Comparison of ENCODE assay signal across 20 cellular contexts in genomic region chr7:133248901-133249300, GRCh38. TPM values are rescaled to one million over a fixed set of nuclear protein-coding genes. Genes with fewer than 3 reads are reported as not detected.
DNase-seq lines count a peak whose midpoint lies in the region; ATAC-seq lines count a peak whose summit lies in the region.
"Had no signal": no experiment of that assay in that cellular context is flagged by ENCODE, and none has a peak within 500 bp of the region (broad histone marks: within the 10 kb centered on the region; RNA-seq: fewer than 3 reads in every experiment).

No MANE protein-coding gene starts in this region.

- peaks cover 1% of the 10 kb centered on the region for H3K27me3 Mint-ChIP-seq in activated naive CD4-positive, alpha-beta T cell treated with anti-CD3 and anti-CD28 coated beads, Interleukin-2, amount 50 U/mL, for 24 hours
- H3K27me3 Mint-ChIP-seq: CD4-positive, alpha-beta memory T cell had no signal

- peaks cover 5% of the 10 kb centered on the region for H3K9me3 Mint-ChIP-seq in activated naive CD4-positive, alpha-beta T cell treated with anti-CD3 and anti-CD28 coated beads, Interleukin-2, amount 50 U/mL, for 24 hours
- H3K9me3 Mint-ChIP-seq in activated naive CD4-positive, alpha-beta T cell treated with anti-CD3 and anti-CD28 coated beads, Interleukin-2, amount 50 U/mL, for 72 hours = no peaks in the 10 kb centered on the region
- H3K9me3 Mint-ChIP-seq: CD4-positive, CD25-positive, alpha-beta regulatory T cell; CD8-positive, alpha-beta memory T cell had no signal

- H3K27ac Mint-ChIP-seq in activated naive CD4-positive, alpha-beta T cell treated with anti-CD3 and anti-CD28 coated beads, Interleukin-2, amount 50 U/mL, for 24 hours = peak overlapping the region; percentile 59
- no peak overlapping the region for H3K27ac Mint-ChIP-seq in activated naive CD4-positive, alpha-beta T cell treated with anti-CD3 and anti-CD28 coated beads, Interleukin-2, amount 50 U/mL, for 72 hours
- H3K27ac Mint-ChIP-seq: CD14-positive monocyte; CD4-positive, CD25-positive, alpha-beta regulatory T cell; CD8-positive, alpha-beta memory T cell had no signal

- DNase-seq in DMS53 (lab: John Stamatoyannopoulos, UW) (peak; percentile 12), DMS53 treated with DMSO at 0.1 percent for 48 hours (lab: John Stamatoyannopoulos, UW; ENCODE audit: unreplicated experiment) (no peak), dedifferentiated amniotic fluid mesenchymal stem cell (ENCODE audit: extremely low spot score) (no peak)
- no peak for DNase-seq in activated naive CD4-positive, alpha-beta T cell treated with anti-CD3 and anti-CD28 coated beads, Interleukin-2, amount 50 U/mL, for 72 hours (ENCODE audit: low spot score in 2 of 2)
- DNase-seq: ACHN; BE2C; C1 segment of cervical spinal cord; CD4-positive, alpha-beta memory T cell; CD4-positive, CD25-positive, alpha-beta regulatory T cell; CD8-positive, alpha-beta memory T cell; COR-L47; DMS 273 treated with DMSO at 0.1 percent for 48 hours; DMS153; DMS79; DND-41; EL; GDM1 had no signal

- no peak for ATAC-seq in activated naive CD4-positive, alpha-beta T cell treated with anti-CD3 and anti-CD28 coated beads, Interleukin-2, amount 50 U/mL, for 72 hours
- ATAC-seq: GM12878 had no signal

- H3K36me3 Mint-ChIP-seq in activated naive CD4-positive, alpha-beta T cell treated with anti-CD3 and anti-CD28 coated beads, Interleukin-2, amount 50 U/mL, for 24 hours = peaks cover 2% of the 10 kb centered on the region
- H3K36me3 Mint-ChIP-seq in activated naive CD4-positive, alpha-beta T cell treated with anti-CD3 and anti-CD28 coated beads, Interleukin-2, amount 50 U/mL, for 72 hours = peaks cover 0 to 3% of the 10 kb centered on the region in 2 donors
- H3K36me3 Mint-ChIP-seq: CD14-positive monocyte; CD4-positive, CD25-positive, alpha-beta regulatory T cell had no signal

- no peak overlapping the region for H3K4me3 Mint-ChIP-seq in activated naive CD4-positive, alpha-beta T cell treated with anti-CD3 and anti-CD28 coated beads, Interleukin-2, amount 50 U/mL, for 24 hours
- H3K4me3 Mint-ChIP-seq: CD14-positive monocyte; CD4-positive, alpha-beta memory T cell; CD8-positive, alpha-beta memory T cell had no signal

- peaks cover 6% of the 10 kb centered on the region for H3K4me1 Mint-ChIP-seq in activated naive CD4-positive, alpha-beta T cell treated with anti-CD3 and anti-CD28 coated beads, Interleukin-2, amount 50 U/mL, for 24 hours

RNA-seq across cellular contexts. Expression of gene EXOC4, which starts 4.0 kb away (rescaled TPM):
- total RNA-seq in activated naive CD4-positive, alpha-beta T cell treated with anti-CD3 and anti-CD28 coated beads, Interleukin-2, amount 50 U/mL, for 72 hours = 10 to 100 TPM; 52.4 to 74.0 TPM
